ENCODE assay signal across 29 cellular contexts in genomic region chr17:78546476-78546875, GRCh38.
"Had no signal": no experiment of that assay in that cellular context is flagged by ENCODE, and none has a peak within 500 bp of the region (broad histone marks: within the 10 kb centered on the region; RNA-seq: fewer than 3 reads in every experiment).

No MANE protein-coding gene starts in this region.

- H3K4me1 ChIP-seq: adrenal gland had no signal

- H3K27ac ChIP-seq: adrenal gland, VCaP had no signal

- ATAC-seq: activated CD8-positive, alpha-beta T cell treated with anti-CD3 and anti-CD28 coated beads for 36 hours; activated naive CD4-positive, alpha-beta T cell treated with anti-CD3 and anti-CD28 coated beads, Interleukin-2, amount 50 U/mL, for 72 hours; activated T-cell treated with anti-CD3 and anti-CD28 coated beads, Interleukin-2, amount 50 U/mL, for 4 hours; activated T-cell treated with anti-CD3 and anti-CD28 coated beads, Interleukin-2, amount 50 U/mL, for 72 hours; activated T-helper 17 cell treated with anti-CD3 and anti-CD28 coated beads, Interleukin-2, amount 50 U/mL, for 72 hours had no signal

- H3K4me3 ChIP-seq: adrenal gland had no signal

- DNase-seq: activated B cell treated with CpG ODN at 0.5 μM for 24 hours; activated CD4-positive, alpha-beta memory T cell treated with anti-CD3 and anti-CD28 coated beads for 36 hours; activated CD4-positive, alpha-beta T cell treated with anti-CD3 and anti-CD28 coated beads for 4 hours; activated CD4-positive, alpha-beta T cell treated with anti-CD3 and anti-CD28 coated beads, Interleukin-2, amount 10 ng/mL, durations not matched to agents 24 days and 14 days; activated CD4-positive, alpha-beta T cell treated with anti-CD3 and anti-CD28 coated beads, Interleukin-2, amount 50 U/mL, for 1 hour; activated CD4-positive, alpha-beta T cell treated with anti-CD3 and anti-CD28 coated beads, Interleukin-2, amount 50 U/mL, for 4 hours; activated CD4-positive, CD25-positive, alpha-beta regulatory T cell treated with anti-CD3 and anti-CD28 coated beads, Interleukin-2, amount 50 U/mL, for 72 hours; activated CD8-positive, alpha-beta memory T cell treated with anti-CD3 and anti-CD28 coated beads, Interleukin-2, amount 50 U/mL, for 4 hours; activated CD8-positive, alpha-beta T cell treated with anti-CD3 and anti-CD28 coated beads for 36 hours; activated effector memory CD4-positive, alpha-beta T cell treated with anti-CD3 and anti-CD28 coated beads, Interleukin-2, amount 50 U/mL, for 16 hours; activated gamma-delta T cell treated with Interleukin-2 at 50 U/mL for 16 hours; activated naive CD4-positive, alpha-beta T cell; activated naive CD4-positive, alpha-beta T cell treated with anti-CD3 and anti-CD28 coated beads for 36 hours; activated naive CD4-positive, alpha-beta T cell treated with anti-CD3 and anti-CD28 coated beads, Interleukin-2, amount 50 U/mL, for 16 hours; activated naive CD8-positive, alpha-beta T cell treated with anti-CD3 and anti-CD28 coated beads for 36 hours; activated T-cell treated with anti-CD3 and anti-CD28 coated beads for 4 hours; activated T-cell treated with anti-CD3 and anti-CD28 coated beads, Interleukin-2, amount 50 U/mL, for 1 hour; activated T-cell treated with anti-CD3 and anti-CD28 coated beads, Interleukin-2, amount 50 U/mL, for 4 hours; activated T-cell treated with anti-CD3 and anti-CD28 coated beads, Interleukin-2, amount 50 U/mL, for 72 hours; amniotic stem cell; aorta; central memory CD4-positive, alpha-beta T cell; T-helper 1 cell; T-helper 2 cell; T-helper 9 cell had no signal

- H3K36me3 ChIP-seq: adrenal gland had no signal

- H3K9me3 ChIP-seq: adrenal gland had no signal

- H3K27me3 ChIP-seq: adrenal gland had no signal
